In the genomic region with DNA sequence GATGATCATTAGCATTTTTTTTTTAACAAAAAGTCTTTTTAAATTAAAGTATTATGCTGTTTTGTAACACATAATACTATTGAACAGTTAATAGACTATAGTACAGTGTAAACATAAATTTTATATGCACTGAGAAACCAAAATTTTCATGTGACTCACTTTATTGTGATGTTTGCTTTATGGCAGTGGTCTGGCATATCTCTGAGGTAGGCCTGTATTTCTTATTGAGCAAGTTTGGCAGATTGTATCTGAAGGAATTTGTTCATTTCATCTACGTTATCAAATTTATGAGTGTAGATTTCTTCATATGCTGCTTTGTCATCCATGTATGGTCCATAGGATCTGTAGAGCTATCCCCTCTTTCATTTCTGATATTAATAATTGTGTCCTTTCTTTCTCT, we compare ENCODE assay signal across 21 cellular contexts.
A peak's percentile ranks its signal among the peaks of the same experiment; 100 is the strongest.
DNase-seq lines count a peak whose midpoint lies in the region; ATAC-seq and TF ChIP-seq lines count a peak whose summit lies in the region.
"Had no signal": no experiment of that assay in that cellular context is flagged by ENCODE, and none has a peak within 500 bp of the region (broad histone marks: within the 10 kb centered on the region; RNA-seq: fewer than 3 reads in every experiment).

No MANE protein-coding gene starts in this region.

- WGBS in SK-N-SH (ENCODE audit: low lambda C conversion rate), result 30% methylated on average over 1 of the region's 1 CpG

- H3K4me3 Mint-ChIP-seq in Caco-2 (ENCODE audit: unreplicated experiment), result no peak overlapping the region
- H3K4me3 Mint-ChIP-seq: CD14-positive monocyte; CD4-positive, alpha-beta T cell; CD8-positive, alpha-beta memory T cell had no signal

- H4K20me1 ChIP-seq in SK-N-SH (ENCODE audit: insufficient read depth), result no peaks in the 10 kb centered on the region
- H4K20me1 ChIP-seq: BLaER1 treated with 17β-estradiol and CSF1 and Interleukin-3, amounts not matched to agents 10 nM and 100 nM had no signal

- CTCF ChIA-PET in SK-N-SH (lab: Yijun Ruan, JAX), result no interaction called here
- CTCF ChIA-PET in Caco-2 (lab: Charles Lee), result no interaction called here

- no peak overlapping the region for H2AFZ ChIP-seq in SK-N-SH (ENCODE audit: low read depth)
- H2AFZ ChIP-seq: GM23248 had no signal

- H3K9me2 ChIP-seq in SK-N-SH, result no peaks in the 10 kb centered on the region

- H3K36me3 ChIP-seq in SK-N-SH (replicated peaks in 1 of 2; ENCODE audit: control insufficient read depth in 1 of 2, insufficient read depth in 2 of 2, low read length in 1 of 2), result no peaks in the 10 kb centered on the region
- no peaks in the 10 kb centered on the region for H3K36me3 ChIP-seq in neutrophil
- no peaks in the 10 kb centered on the region for H3K36me3 ChIP-seq in Caco-2 (ENCODE audit: control insufficient read depth, insufficient read depth, low read length)
- H3K36me3 ChIP-seq: BE2C; BLaER1 treated with 17β-estradiol and CSF1 and Interleukin-3, amounts not matched to agents 10 nM and 100 nM had no signal

- peaks cover 8% of the 10 kb centered on the region for H3K9me3 Mint-ChIP-seq in Caco-2 (ENCODE audit: unreplicated experiment)

- TF ChIP-seq RAD21 in SK-N-SH (IDR thresholded peaks at IDR 0.05; ENCODE audit: low read length), result no peak

- no peak for TF ChIP-seq EP300 in SK-N-SH (IDR thresholded peaks at IDR 0.05; ENCODE audit: borderline replicate concordance in 1 of 2, low read depth in 1 of 2, low read length in 1 of 2)

- intact Hi-C loops in Caco-2 (cut with micrococcal nuclease; ENCODE audit: unreplicated experiment), result no loop called here

- no peak overlapping the region for H3K9ac ChIP-seq in SK-N-SH
- H3K9ac ChIP-seq: BLaER1 treated with 17β-estradiol and CSF1 and Interleukin-3, amounts not matched to agents 10 nM and 100 nM; GM23248 had no signal

- H3K9me3 ChIP-seq in SK-N-SH, result peaks cover 3% of the 10 kb centered on the region; the same call in 1 of the 2 replicates
- H3K9me3 ChIP-seq in neutrophil, result no peaks in the 10 kb centered on the region
- H3K9me3 ChIP-seq in Caco-2, result peaks cover 3% of the 10 kb centered on the region; the same call in 1 of the 2 replicates

- no peaks in the 10 kb centered on the region for H3K4me1 ChIP-seq in SK-N-SH (ENCODE audit: control insufficient read depth in 1 of 2, insufficient read depth in 2 of 2, low read depth in 1 of 2, low read length in 1 of 2)
- peaks cover 5 to 24% of the 10 kb centered on the region in 2 experiments for H3K4me1 ChIP-seq in neutrophil (ENCODE audit: control insufficient read depth in 1 of 2, insufficient read depth in 1 of 2, low read depth in 1 of 2, low read length in 1 of 2)
- no peaks in the 10 kb centered on the region for H3K4me1 ChIP-seq in Caco-2
- H3K4me1 ChIP-seq: A549; BE2C; BLaER1 treated with 17β-estradiol and CSF1 and Interleukin-3, amounts not matched to agents 10 nM and 100 nM had no signal

- no peak for ATAC-seq in SK-N-SH treated with all-trans-retinoic acid at 6 μM for 48 hours
- ATAC-seq: A549 had no signal

- no peaks in the 10 kb centered on the region for H3K27me3 Mint-ChIP-seq in Caco-2 (ENCODE audit: insufficient read depth, unreplicated experiment)
- H3K27me3 Mint-ChIP-seq: CD4-positive, alpha-beta T cell; CD8-positive, alpha-beta memory T cell had no signal

- H3K4me2 ChIP-seq in SK-N-SH, result no peak overlapping the region
- H3K4me2 ChIP-seq: A549; BLaER1 treated with 17β-estradiol and CSF1 and Interleukin-3, amounts not matched to agents 10 nM and 100 nM had no signal

- H3K36me3 Mint-ChIP-seq in Caco-2 (ENCODE audit: insufficient read depth, unreplicated experiment), result no peaks in the 10 kb centered on the region
- H3K36me3 Mint-ChIP-seq: CD14-positive monocyte; CD8-positive, alpha-beta memory T cell had no signal

- POLR2A ChIA-PET in SK-N-SH (lab: Yijun Ruan, JAX) (no interaction called here), Caco-2 (lab: Charles Lee) (no interaction called here)

- no TSS peak for BruUV-seq in Caco-2 (replicated peaks; lab: Mats Ljungman, UMichigan)

- H3K27ac Mint-ChIP-seq in Caco-2 (ENCODE audit: unreplicated experiment), result no peak overlapping the region
- H3K27ac Mint-ChIP-seq: CD14-positive monocyte; CD4-positive, alpha-beta T cell; CD8-positive, alpha-beta memory T cell had no signal

- H3K27me3 ChIP-seq in SK-N-SH (ENCODE audit: insufficient read depth) (no peaks in the 10 kb centered on the region), neutrophil (no peaks in the 10 kb centered on the region), Caco-2 (replicated peaks; ENCODE audit: control insufficient read depth, insufficient read depth, low read length) (no peaks in the 10 kb centered on the region)
- H3K27me3 ChIP-seq: BE2C; BLaER1 treated with 17β-estradiol and CSF1 and Interleukin-3, amounts not matched to agents 10 nM and 100 nM had no signal

- H3F3A ChIP-seq in SK-N-SH (replicated peaks; ENCODE audit: insufficient read depth), result no peaks in the 10 kb centered on the region

- H3K4me1 Mint-ChIP-seq in Caco-2 (ENCODE audit: low read depth, unreplicated experiment), result no peaks in the 10 kb centered on the region
- H3K4me1 Mint-ChIP-seq: CD14-positive monocyte; CD8-positive, alpha-beta memory T cell had no signal

- H3K27ac ChIP-seq in SK-N-SH (ENCODE audit: low read depth in 2 of 2, low read length in 1 of 2) (no peak overlapping the region), neutrophil (peak overlapping the region; percentile 15)
- H3K27ac ChIP-seq: A549; BLaER1 treated with 17β-estradiol and CSF1 and Interleukin-3, amounts not matched to agents 10 nM and 100 nM; GM23248 had no signal

- no peak for DNase-seq in SK-N-SH
- DNase-seq in amniotic epithelial cell (ENCODE audit: low read depth), result peak; percentile 67
- no peak for DNase-seq in Caco-2
- no peak for DNase-seq in GM19238 (ENCODE audit: insufficient read length, low spot score)
- DNase-seq: 8988T; ACHN; AML-193; BE2C; Calu3; CD4-positive, alpha-beta T cell; CD8-positive, alpha-beta memory T cell; DMS53; DMS79 treated with DMSO at 0.1 percent for 48 hours; GM23248; H7; HCEC 1CT had no signal

- no peaks in the 10 kb centered on the region for H3K79me2 ChIP-seq in SK-N-SH (ENCODE audit: insufficient read depth)

- TF ChIP-seq CTCF in SK-N-SH (IDR thresholded peaks at IDR 0.05) (no peak), neutrophil (IDR thresholded peaks at IDR 0.05) (no peak), Caco-2 (IDR thresholded peaks at IDR 0.05; ENCODE audit: insufficient read depth in 1 of 2, low read depth in 1 of 2, low read length in 1 of 2, severe bottlenecking in 1 of 2, unreplicated experiment in 1 of 2) (no peak)

- H3K4me3 ChIP-seq in SK-N-SH (ENCODE audit: low read depth in 2 of 2, low read length in 1 of 2) (no peak overlapping the region), neutrophil (ENCODE audit: low read depth in 1 of 2, low read length in 1 of 2) (no peak overlapping the region), Caco-2 (ENCODE audit: low read depth, low read length) (no peak overlapping the region)
- H3K4me3 ChIP-seq: A549; BLaER1 treated with 17β-estradiol and CSF1 and Interleukin-3, amounts not matched to agents 10 nM and 100 nM; GM23248 had no signal

TF ChIP-seq in SK-N-SH treated with all-trans-retinoic acid at 6 μM for 48 hours, 23 proteins besides CTCF, POLR2A, EP300 and RAD21:
- TF ChIP-seq ISL1 (CRISPR knock-in tag; IDR thresholded peaks at IDR 0.05), result peak; percentile 39; the same call in 1 of the 2 replicates
- TF ChIP-seq ARNTL (CRISPR knock-in tag; IDR thresholded peaks at IDR 0.05; ENCODE audit: borderline replicate concordance, low read depth), result no peak

TF ChIP-seq in SK-N-SH, 30 proteins besides CTCF, POLR2A, EP300 and RAD21:
- TF ChIP-seq SIN3A (IDR thresholded peaks at IDR 0.05; ENCODE audit: borderline replicate concordance, low read depth, low read length), result no peak
- TF ChIP-seq TCF12 (IDR thresholded peaks at IDR 0.05), result no peak
- TF ChIP-seq, protein P1, sequence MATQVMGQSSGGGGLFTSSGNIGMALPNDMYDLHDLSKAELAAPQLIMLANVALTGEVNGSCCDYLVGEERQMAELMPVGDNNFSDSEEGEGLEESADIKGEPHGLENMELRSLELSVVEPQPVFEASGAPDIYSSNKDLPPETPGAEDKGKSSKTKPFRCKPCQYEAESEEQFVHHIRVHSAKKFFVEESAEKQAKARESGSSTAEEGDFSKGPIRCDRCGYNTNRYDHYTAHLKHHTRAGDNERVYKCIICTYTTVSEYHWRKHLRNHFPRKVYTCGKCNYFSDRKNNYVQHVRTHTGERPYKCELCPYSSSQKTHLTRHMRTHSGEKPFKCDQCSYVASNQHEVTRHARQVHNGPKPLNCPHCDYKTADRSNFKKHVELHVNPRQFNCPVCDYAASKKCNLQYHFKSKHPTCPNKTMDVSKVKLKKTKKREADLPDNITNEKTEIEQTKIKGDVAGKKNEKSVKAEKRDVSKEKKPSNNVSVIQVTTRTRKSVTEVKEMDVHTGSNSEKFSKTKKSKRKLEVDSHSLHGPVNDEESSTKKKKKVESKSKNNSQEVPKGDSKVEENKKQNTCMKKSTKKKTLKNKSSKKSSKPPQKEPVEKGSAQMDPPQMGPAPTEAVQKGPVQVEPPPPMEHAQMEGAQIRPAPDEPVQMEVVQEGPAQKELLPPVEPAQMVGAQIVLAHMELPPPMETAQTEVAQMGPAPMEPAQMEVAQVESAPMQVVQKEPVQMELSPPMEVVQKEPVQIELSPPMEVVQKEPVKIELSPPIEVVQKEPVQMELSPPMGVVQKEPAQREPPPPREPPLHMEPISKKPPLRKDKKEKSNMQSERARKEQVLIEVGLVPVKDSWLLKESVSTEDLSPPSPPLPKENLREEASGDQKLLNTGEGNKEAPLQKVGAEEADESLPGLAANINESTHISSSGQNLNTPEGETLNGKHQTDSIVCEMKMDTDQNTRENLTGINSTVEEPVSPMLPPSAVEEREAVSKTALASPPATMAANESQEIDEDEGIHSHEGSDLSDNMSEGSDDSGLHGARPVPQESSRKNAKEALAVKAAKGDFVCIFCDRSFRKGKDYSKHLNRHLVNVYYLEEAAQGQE (IDR thresholded peaks at IDR 0.05; ENCODE audit: low read depth, low read length), result no peak
- TF ChIP-seq, protein P2, sequence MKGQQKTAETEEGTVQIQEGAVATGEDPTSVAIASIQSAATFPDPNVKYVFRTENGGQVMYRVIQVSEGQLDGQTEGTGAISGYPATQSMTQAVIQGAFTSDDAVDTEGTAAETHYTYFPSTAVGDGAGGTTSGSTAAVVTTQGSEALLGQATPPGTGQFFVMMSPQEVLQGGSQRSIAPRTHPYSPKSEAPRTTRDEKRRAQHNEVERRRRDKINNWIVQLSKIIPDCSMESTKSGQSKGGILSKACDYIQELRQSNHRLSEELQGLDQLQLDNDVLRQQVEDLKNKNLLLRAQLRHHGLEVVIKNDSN (IDR thresholded peaks at IDR 0.05; ENCODE audit: borderline replicate concordance, low read depth), result no peak
- no peak for TF ChIP-seq YY1 (IDR thresholded peaks at IDR 0.05; ENCODE audit: low read depth)
- TF ChIP-seq POLR2AphosphoS5 (IDR thresholded peaks at IDR 0.05; ENCODE audit: low read depth, low read length), result no peak
